ENCODE assay signal across 8 cellular contexts in genomic region chr18:76874643-76875389, GRCh38. TPM values are rescaled to one million over a fixed set of nuclear protein-coding genes. Genes with fewer than 3 reads are reported as not detected.
DNase-seq lines count a peak whose midpoint lies in the region; ATAC-seq and TF ChIP-seq lines count a peak whose summit lies in the region.

No MANE protein-coding gene starts in this region.

- no TSS peak for BruUV-seq in Panc1 (replicated peaks; lab: Mats Ljungman, UMichigan)

- intact Hi-C loops in activated CD4-positive, alpha-beta T cell treated with anti-CD3 and anti-CD28 coated beads for 36 hours (cut with DNase I, micrococcal nuclease), result loop anchor here (1.0 to 5.0 kb wide), 6 partner anchors 52 to 776 kb away; partner anchors contain the start of gene ZNF236 (in 1 of the 2)
- intact Hi-C loops in Panc1 (cut with micrococcal nuclease; ENCODE audit: unreplicated experiment), result loop anchor here (1.0 to 2.0 kb wide), 2 partner anchors 72 to 108 kb away; no protein-coding TSS in a partner anchor
- intact Hi-C loops in sciatic nerve (cut with DNase I), result no loop called here

- H3K36me3 Mint-ChIP-seq in activated CD4-positive, alpha-beta T cell treated with anti-CD3 and anti-CD28 coated beads for 36 hours (ENCODE audit: low read depth), result peaks cover 32% of the 10 kb centered on the region
- peaks cover 66% of the 10 kb centered on the region for H3K36me3 Mint-ChIP-seq in stimulated activated effector memory CD8-positive, alpha-beta T cell treated with anti-CD3 and anti-CD28 coated beads, Interleukin-12 subunit alpha, Interleukin-12 subunit beta, amount 100 ng/mL, for 72 hours

- TF ChIP-seq CTCF in Panc1 (IDR thresholded peaks at IDR 0.05), result no peak

- H3K9me3 ChIP-seq in Panc1 (ENCODE audit: control insufficient read depth, insufficient read depth, low read depth, low read length), result no peaks in the 10 kb centered on the region

- H3K27ac ChIP-seq in Panc1 (ENCODE audit: low read length), result no peak overlapping the region

- H3K4me3 ChIP-seq in Panc1 (ENCODE audit: low read depth in 2 of 2, low read length in 2 of 2), result no peak overlapping the region

- POLR2A ChIA-PET in activated CD4-positive, alpha-beta T cell treated with anti-CD3 and anti-CD28 coated beads for 36 hours (lab: Charles Lee), result interaction anchor here (0.8 kb wide), 1 partner anchor 15 kb away, joined by 3 read pairs; no protein-coding TSS in a partner anchor
- POLR2A ChIA-PET in Panc1 (lab: Charles Lee), result no interaction called here

- no peaks in the 10 kb centered on the region for H3K9me3 Mint-ChIP-seq in activated CD4-positive, alpha-beta T cell treated with anti-CD3 and anti-CD28 coated beads for 36 hours (ENCODE audit: low read depth)
- no peaks in the 10 kb centered on the region for H3K9me3 Mint-ChIP-seq in stimulated activated effector memory CD8-positive, alpha-beta T cell treated with anti-CD3 and anti-CD28 coated beads, Interleukin-12 subunit alpha, Interleukin-12 subunit beta, amount 100 ng/mL, for 72 hours

- H3K27me3 Mint-ChIP-seq in activated CD4-positive, alpha-beta T cell treated with anti-CD3 and anti-CD28 coated beads for 36 hours, result no peaks in the 10 kb centered on the region

- in situ Hi-C loops in Panc1 (cut with HindIII; ENCODE audit: low pct_unique_long_range_greater_than_20kb, low sequenced_read_pairs), result no loop called here

- peak; percentile 96 for ATAC-seq in activated CD4-positive, alpha-beta T cell treated with anti-CD3 and anti-CD28 coated beads for 36 hours
- peak; percentile 81 for ATAC-seq in Panc1
- ATAC-seq in stimulated activated effector memory CD8-positive, alpha-beta T cell treated with anti-CD3 and anti-CD28 coated beads, Interleukin-12 subunit alpha, Interleukin-12 subunit beta, amount 100 ng/mL, for 72 hours, result peak; percentile 93
- ATAC-seq in HG02981 (IDR thresholded peaks at IDR 0.05; ENCODE audit: unreplicated experiment), result no peak
- ATAC-seq in sciatic nerve, result no peak

- no peaks in the 10 kb centered on the region for H3K4me1 ChIP-seq in Panc1 (ENCODE audit: control insufficient read depth, insufficient read depth, low read length)

- H3K27me3 ChIP-seq in Panc1 (ENCODE audit: control insufficient read depth, insufficient read depth, low read length), result no peaks in the 10 kb centered on the region

- CTCF ChIA-PET in activated CD4-positive, alpha-beta T cell treated with anti-CD3 and anti-CD28 coated beads for 36 hours (lab: Charles Lee), result interaction anchor here (0.6 to 1.8 kb wide), 6 partner anchors 15 to 73 kb away, joined by 3 to 9 read pairs (median 4); no protein-coding TSS in a partner anchor
- CTCF ChIA-PET in Panc1 (lab: Charles Lee), result no interaction called here

- H3K4me3 Mint-ChIP-seq in activated CD4-positive, alpha-beta T cell treated with anti-CD3 and anti-CD28 coated beads for 36 hours, result peak overlapping the region; percentile 1
- peak overlapping the region; percentile 34 for H3K4me3 Mint-ChIP-seq in stimulated activated effector memory CD8-positive, alpha-beta T cell treated with anti-CD3 and anti-CD28 coated beads, Interleukin-12 subunit alpha, Interleukin-12 subunit beta, amount 100 ng/mL, for 72 hours

- DNase-seq in activated CD4-positive, alpha-beta T cell treated with anti-CD3 and anti-CD28 coated beads for 36 hours, result peak; percentile 74
- no peak for DNase-seq in activated CD4-positive, alpha-beta T cell treated with anti-CD3 and anti-CD28 coated beads for 1 hour
- DNase-seq in Panc1 (ENCODE audit: low read depth, low spot score) (no peak), amniotic epithelial cell (ENCODE audit: low read depth) (peak; percentile 3), sciatic nerve (ENCODE audit: low spot score) (no peak), DMS79 (lab: John Stamatoyannopoulos, UW) (no peak)
- no peak for DNase-seq in stimulated activated effector memory CD8-positive, alpha-beta T cell treated with anti-CD3 and anti-CD28 coated beads, Interleukin-12 subunit alpha, Interleukin-12 subunit beta, amount 100 ng/mL, for 72 hours (ENCODE audit: low spot score in 2 of 2)

- H3K4me1 Mint-ChIP-seq in activated CD4-positive, alpha-beta T cell treated with anti-CD3 and anti-CD28 coated beads for 36 hours, result peaks cover 14% of the 10 kb centered on the region
- peaks cover 20% of the 10 kb centered on the region for H3K4me1 Mint-ChIP-seq in stimulated activated effector memory CD8-positive, alpha-beta T cell treated with anti-CD3 and anti-CD28 coated beads, Interleukin-12 subunit alpha, Interleukin-12 subunit beta, amount 100 ng/mL, for 72 hours

- H3K27ac Mint-ChIP-seq in activated CD4-positive, alpha-beta T cell treated with anti-CD3 and anti-CD28 coated beads for 36 hours, result peak overlapping the region; percentile 74
- peak overlapping the region; percentile 77 for H3K27ac Mint-ChIP-seq in stimulated activated effector memory CD8-positive, alpha-beta T cell treated with anti-CD3 and anti-CD28 coated beads, Interleukin-12 subunit alpha, Interleukin-12 subunit beta, amount 100 ng/mL, for 72 hours

- H3K36me3 ChIP-seq in Panc1 (ENCODE audit: control insufficient read depth, insufficient read depth, low read length), result 0 out of 2 replicates have a peak, but pooled peaks cover 8% of the 10 kb centered on the region

RNA-seq across cellular contexts. Expression of gene ZNF236, which starts 52.5 kb away (rescaled TPM):
- 10 to 100 TPM; 13.7 to 25.7 TPM for total RNA-seq in activated CD4-positive, alpha-beta T cell treated with anti-CD3 and anti-CD28 coated beads for 36 hours
- 32.2 TPM for total RNA-seq in Panc1 (2021; ENCODE audit: unreplicated experiment)
- polyA plus RNA-seq in Panc1 (2012; ENCODE audit: insufficient read length), result 12.4 TPM
- 37.9 TPM for total RNA-seq in sciatic nerve

Comparison
In these comparisons a context has a peak if more than half of its experiments do, and no peak if none do; other contexts are left out.
1. DNase-seq: peak in activated CD4-positive, alpha-beta T cell treated with anti-CD3 and anti-CD28 coated beads for 36 hours (single experiment) and amniotic epithelial cell (single experiment); none in activated CD4-positive, alpha-beta T cell treated with anti-CD3 and anti-CD28 coated beads for 1 hour (single experiment), Panc1 (single experiment), stimulated activated effector memory CD8-positive, alpha-beta T cell treated with anti-CD3 and anti-CD28 coated beads, Interleukin-12 subunit alpha, Interleukin-12 subunit beta, amount 100 ng/mL, for 72 hours (0 of 2), sciatic nerve (single experiment) and DMS79 (single experiment).
2. ATAC-seq: peak in activated CD4-positive, alpha-beta T cell treated with anti-CD3 and anti-CD28 coated beads for 36 hours (single experiment), Panc1 (single experiment) and stimulated activated effector memory CD8-positive, alpha-beta T cell treated with anti-CD3 and anti-CD28 coated beads, Interleukin-12 subunit alpha, Interleukin-12 subunit beta, amount 100 ng/mL, for 72 hours (single experiment); none in HG02981 (single experiment) and sciatic nerve (single experiment).